Comparison of ENCODE assay signal across 8 cellular contexts in the genomic region with DNA sequence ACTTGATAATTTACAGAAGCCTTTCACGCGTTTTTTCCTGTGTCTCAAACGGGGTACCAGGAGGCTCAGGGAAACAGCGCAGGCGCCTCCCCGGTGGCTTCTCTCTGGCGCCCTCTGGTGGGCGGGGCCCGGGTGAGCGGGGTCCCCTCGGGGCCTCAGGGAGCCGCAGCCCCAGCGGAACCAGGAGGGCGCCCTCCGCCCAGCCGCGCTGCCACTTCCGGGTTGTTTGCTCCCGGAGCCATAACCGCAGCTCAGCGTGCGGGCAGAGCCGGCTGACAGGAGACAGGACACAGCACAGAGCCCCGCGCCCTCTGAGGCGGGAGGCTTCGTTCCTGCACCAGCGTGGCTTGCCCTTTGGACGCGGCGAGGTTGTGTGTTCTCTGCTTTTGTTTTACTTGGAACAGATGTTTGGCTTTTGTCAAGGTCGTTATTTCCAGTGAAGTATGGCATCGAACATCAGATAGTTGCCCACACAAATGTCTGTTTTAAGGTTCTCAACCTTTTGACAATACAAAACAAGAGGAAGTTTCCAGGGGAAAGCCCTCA. TPM values are rescaled to one million over a fixed set of nuclear protein-coding genes. Genes with fewer than 3 reads are reported as not detected.
DNase-seq lines count a peak whose midpoint lies in the region; ATAC-seq and TF ChIP-seq lines count a peak whose summit lies in the region.

No MANE protein-coding gene starts in this region.

- no peaks in the 10 kb centered on the region for H3K36me3 ChIP-seq in vagina

- H3K27me3 ChIP-seq in vagina = no peaks in the 10 kb centered on the region

- ATAC-seq in GM19467 (IDR thresholded peaks at IDR 0.05; ENCODE audit: unreplicated experiment) = peak; percentile 96
- ATAC-seq in Right ventricle myocardium inferior = peak; percentile 97

- TF ChIP-seq POLR2A in vagina (IDR thresholded peaks at IDR 0.05) = no peak

- TF ChIP-seq CTCF in vagina (IDR thresholded peaks at IDR 0.05) = peak; percentile 30 to 83 (median 42)

- in situ Hi-C loops in SK-MEL-5 (cut with HindIII; ENCODE audit: low pct_unique_long_range_greater_than_20kb, low sequenced_read_pairs) = no loop called here

- H3K4me3 ChIP-seq in vagina = peak overlapping the region; percentile 32

- intact Hi-C loops in Right ventricle myocardium inferior (cut with DNase I) (loop anchor here (1.0 kb wide), 1 partner anchor 191 kb away; no protein-coding TSS in a partner anchor), vagina (cut with DNase I) (no loop called here)

- H3K27ac ChIP-seq in vagina = no peak overlapping the region

- DNase-seq in DMS153 (lab: John Stamatoyannopoulos, UW) = peak; percentile 40
- DNase-seq in HT-29 (ENCODE audit: low spot score) = peak; percentile 87
- DNase-seq in SK-MEL-5 (ENCODE audit: low read depth, low spot score) = peak; percentile 71
- DNase-seq in activated naive CD4-positive, alpha-beta T cell treated with Interleukin-2 at 50 U/mL for 16 hours = peak; percentile 93
- DNase-seq in Right ventricle myocardium inferior (ENCODE audit: missing footprints) = peak; percentile 90
- peak; percentile 3 for DNase-seq in renal cortical epithelial cell (ENCODE audit: low read depth)
- DNase-seq in vagina (ENCODE audit: extremely low spot score in 2 of 2) = no peak

- H3K9me3 ChIP-seq in vagina = no peaks in the 10 kb centered on the region

- peaks cover 8% of the 10 kb centered on the region for H3K4me1 ChIP-seq in vagina

RNA-seq across cellular contexts. Expression of gene CYP2E1, which starts 6.9 kb away (rescaled TPM):
- total RNA-seq in HT-29 (2014; rRNA removed; shearing (Covaris generic)) = not detected in 2 replicates
- not detected in 2 replicates for total RNA-seq in SK-MEL-5 (2014; rRNA removed; shearing (Covaris generic))
- 0.20 TPM in 1 of 2 replicates, not detected in the other for polyA plus RNA-seq in SK-MEL-5 (2015; cell fraction: cytosol; rRNA removed)
- 0.25 and 0.75 TPM in 2 replicates for polyA plus RNA-seq in SK-MEL-5 (2015; cell fraction: nucleus; rRNA removed)
- 0.89 TPM for total RNA-seq in Right ventricle myocardium inferior
- total RNA-seq in renal cortical epithelial cell = 0.40 and 7.6 TPM in 2 replicates
- total RNA-seq in vagina = 2.9 TPM

RNA-seq across cellular contexts. Expression of gene SYCE1, which starts 45.1 kb away (rescaled TPM):
- total RNA-seq in HT-29 (2014; rRNA removed; shearing (Covaris generic)) = not detected in 2 replicates
- not detected in 2 replicates for total RNA-seq in SK-MEL-5 (2014; rRNA removed; shearing (Covaris generic))
- polyA plus RNA-seq in SK-MEL-5 (2015; cell fraction: cytosol; rRNA removed) = not detected in 2 replicates
- polyA plus RNA-seq in SK-MEL-5 (2015; cell fraction: nucleus; rRNA removed) = not detected in 2 replicates
- total RNA-seq in Right ventricle myocardium inferior = 0.35 TPM
- 0.25 TPM in 1 of 2 replicates, not detected in the other for total RNA-seq in renal cortical epithelial cell
- total RNA-seq in vagina = not detected

Comparison
In these comparisons a context has a peak if more than half of its experiments do, and no peak if none do; other contexts are left out.
1. DNase-seq: peak in DMS153 (single experiment), HT-29 (single experiment), SK-MEL-5 (single experiment), activated naive CD4-positive, alpha-beta T cell treated with Interleukin-2 at 50 U/mL for 16 hours (single experiment), Right ventricle myocardium inferior (single experiment) and renal cortical epithelial cell (single experiment); none in vagina (0 of 2).